ENCODE assay signal across 20 cellular contexts in the genomic region with DNA sequence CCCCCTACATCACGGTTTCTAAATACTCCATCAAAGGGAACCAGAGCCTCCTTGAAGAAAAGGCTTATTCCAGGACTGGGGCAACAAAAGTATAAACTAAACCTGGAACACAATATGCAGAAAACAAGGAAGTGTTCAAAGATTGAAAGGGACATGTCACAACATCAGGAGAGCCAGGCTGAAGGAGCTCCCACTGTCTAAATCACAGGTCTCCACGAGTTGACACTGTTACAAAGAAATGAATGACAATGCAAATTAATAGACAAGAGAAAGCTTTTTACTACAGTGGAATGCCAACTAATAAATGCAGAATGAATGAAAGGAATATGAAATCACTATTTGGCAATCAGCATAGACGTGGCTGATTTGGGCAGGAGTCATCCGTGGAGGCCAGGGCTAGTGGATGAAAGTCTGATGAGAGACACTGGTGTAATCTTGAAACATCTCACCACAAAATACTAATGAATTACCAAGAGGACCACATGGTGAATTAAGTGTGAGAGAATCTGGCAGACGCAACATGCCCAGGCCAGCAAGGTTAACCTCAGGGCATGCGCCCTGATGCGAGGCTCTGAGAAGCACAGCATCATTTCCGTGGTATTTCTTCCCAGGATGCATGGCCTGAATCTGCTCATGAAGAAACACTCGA.
DNase-seq lines count a peak whose midpoint lies in the region; ATAC-seq and TF ChIP-seq lines count a peak whose summit lies in the region.
"Had no signal": no experiment of that assay in that cellular context is flagged by ENCODE, and none has a peak within 500 bp of the region (broad histone marks: within the 10 kb centered on the region; RNA-seq: fewer than 3 reads in every experiment).

No MANE protein-coding gene starts in this region.

- DNase-seq in AG09309 (ENCODE audit: low read depth) = peak; percentile 67
- peak; percentile 58 for DNase-seq in IMR-90
- no peak for DNase-seq in mesendoderm
- no peak for DNase-seq in H4 (ENCODE audit: low spot score)
- DNase-seq in pons (ENCODE audit: low spot score) = no peak
- no peak for DNase-seq in effector memory CD8-positive, alpha-beta T cell
- DNase-seq: activated CD4-positive, alpha-beta T cell treated with anti-CD3 and anti-CD28 coated beads for 4 hours; activated CD8-positive, alpha-beta memory T cell treated with anti-CD3 and anti-CD28 coated beads, Interleukin-2, amount 50 U/mL, for 4 hours; activated gamma-delta T cell treated with Interleukin-2 at 50 U/mL for 16 hours; anterior cingulate cortex; Caco-2; head of caudate nucleus; kidney; NCI-H82 had no signal

- peak overlapping the region; percentile 23 for H2AFZ ChIP-seq in IMR-90 (replicated peaks; ENCODE audit: low read length, poor library complexity)

- H3K27ac ChIP-seq in IMR-90 (ENCODE audit: insufficient read depth, low read length) (no peak overlapping the region), cingulate gyrus (ENCODE audit: low read depth, low read length) (peak overlapping the region; percentile 23), mesendoderm (ENCODE audit: low read depth, low read length) (no peak overlapping the region)
- H3K27ac ChIP-seq: coronary artery had no signal

- H2BK20ac ChIP-seq in IMR-90 (ENCODE audit: low read depth, low read length) = no peak overlapping the region

- no peak overlapping the region for H3K4me3 Mint-ChIP-seq in effector memory CD8-positive, alpha-beta T cell
- H3K4me3 Mint-ChIP-seq: mesothelial cell of epicardium; stimulated activated naive CD8-positive, alpha-beta T cell treated with anti-CD3 and anti-CD28 coated beads, Interleukin-15, Interleukin-2, amounts not matched to agents 100 ng/mL and 50 ng/mL, for 24 hours had no signal

- H4K5ac ChIP-seq in IMR-90 (ENCODE audit: low read depth, low read length) (no peak overlapping the region), mesendoderm (ENCODE audit: low read length) (no peak overlapping the region)

- no peak overlapping the region for H3K14ac ChIP-seq in IMR-90 (replicated peaks; ENCODE audit: low read depth, low read length)

- H4K8ac ChIP-seq in IMR-90 (ENCODE audit: low read depth in 2 of 2, low read length in 2 of 2) (no peak overlapping the region), mesendoderm (ENCODE audit: low read depth, low read length) (peak overlapping the region; percentile 28)

- no peak overlapping the region for H2BK120ac ChIP-seq in IMR-90 (ENCODE audit: low read depth, low read length)
- H2BK120ac ChIP-seq in mesendoderm (ENCODE audit: low read depth, low read length) = no peak overlapping the region

- H3K4me1 ChIP-seq in IMR-90 (ENCODE audit: control insufficient read depth, insufficient read depth, low read length) = no peaks in the 10 kb centered on the region
- no peaks in the 10 kb centered on the region for H3K4me1 ChIP-seq in mesendoderm (ENCODE audit: control insufficient read depth, low read depth, low read length)
- H3K4me1 ChIP-seq: Caco-2 had no signal

- no peak overlapping the region for H3K9ac ChIP-seq in IMR-90 (ENCODE audit: low read depth, low read length)
- H3K9ac ChIP-seq in mesendoderm (ENCODE audit: low read length) = no peak overlapping the region

- H3K9me1 ChIP-seq in IMR-90 (ENCODE audit: insufficient read depth, low read length) = no peaks in the 10 kb centered on the region

- H3K4me2 ChIP-seq in IMR-90 (ENCODE audit: low read depth, low read length) = no peak overlapping the region
- H3K4me2 ChIP-seq in mesendoderm (ENCODE audit: low read length) = no peak overlapping the region

- 85% methylated on average over 3 of the region's 9 CpGs; no CpG with 5 or more reads in 1 of the 2 experiments for whole genome bisulfite sequencing in IMR-90 (ENCODE audit: extremely low coverage in 2 of 2, insufficient read length in 1 of 2), 2 experiments
- WGBS in mesendoderm (ENCODE audit: extremely low coverage, insufficient coverage, low lambda C conversion rate) = no CpG with 5 or more reads among the region's 9 CpGs

- peaks cover 3 to 9% of the 10 kb centered on the region in 2 donors for H3K27me3 Mint-ChIP-seq in effector memory CD8-positive, alpha-beta T cell

- H2BK5ac ChIP-seq in IMR-90 (ENCODE audit: low read depth, low read length, poor library complexity, severe bottlenecking) (no peak overlapping the region), mesendoderm (ENCODE audit: low read length) (no peak overlapping the region)

- TF ChIP-seq POLR2A in IMR-90 (IDR thresholded peaks at IDR 0.05; ENCODE audit: low read depth, low read length) = no peak

- H3K56ac ChIP-seq in IMR-90 (ENCODE audit: extremely low read depth, insufficient read depth, low read length) (no peak overlapping the region), mesendoderm (ENCODE audit: low read length) (no peak overlapping the region)

- intact Hi-C loops in IMR-90 (cut with micrococcal nuclease) = no loop called here

- no peak overlapping the region for H3K18ac ChIP-seq in IMR-90 (ENCODE audit: low read depth, low read length)
- no peak overlapping the region for H3K18ac ChIP-seq in mesendoderm (ENCODE audit: low read length)

- BruUV-seq in IMR-90 (replicated peaks; lab: Mats Ljungman, UMichigan) = no TSS peak

- H3K4ac ChIP-seq in IMR-90 (ENCODE audit: low read depth, low read length) (no peak overlapping the region), mesendoderm (ENCODE audit: low read depth, low read length) (no peak overlapping the region)

- no peak overlapping the region for H3K23ac ChIP-seq in IMR-90 (ENCODE audit: low read depth, low read length)
- no peak overlapping the region for H3K23ac ChIP-seq in mesendoderm (ENCODE audit: low read length)

- H3K36me3 Mint-ChIP-seq in effector memory CD8-positive, alpha-beta T cell (ENCODE audit: insufficient read depth) = peaks cover 6% of the 10 kb centered on the region
- H3K36me3 Mint-ChIP-seq: mesothelial cell of epicardium had no signal

- no peaks in the 10 kb centered on the region for H3K79me2 ChIP-seq in mesendoderm (ENCODE audit: control insufficient read depth, insufficient read depth, low read length)

- peaks cover 0 to 2% of the 10 kb centered on the region in 2 donors for H3K9me3 Mint-ChIP-seq in effector memory CD8-positive, alpha-beta T cell
- H3K9me3 Mint-ChIP-seq: mesothelial cell of epicardium; stimulated activated naive CD8-positive, alpha-beta T cell treated with anti-CD3 and anti-CD28 coated beads, Interleukin-15, Interleukin-2, amounts not matched to agents 100 ng/mL and 50 ng/mL, for 24 hours had no signal

- H3K36me3 ChIP-seq in IMR-90 (ENCODE audit: control insufficient read depth, insufficient read depth, low read length) (no peaks in the 10 kb centered on the region), mesendoderm (ENCODE audit: control insufficient read depth, insufficient read depth, low read length) (no peaks in the 10 kb centered on the region)

- TF ChIP-seq CTCF in AG09309 (IDR thresholded peaks at IDR 0.05; ENCODE audit: control insufficient read depth, insufficient read depth, low read depth, low read length, missing control alignments) (no peak), IMR-90 (conservative IDR thresholded peaks at IDR 0.05; ENCODE audit: low read depth, low read length) (no peak)

- H3K4me1 Mint-ChIP-seq in effector memory CD8-positive, alpha-beta T cell (ENCODE audit: low read depth in 2 of 2) = no peaks in the 10 kb centered on the region

- in situ Hi-C loops in IMR-90 (cut with MboI; ENCODE audit: low sequenced_read_pairs) = loop anchor here (10.0 kb wide), 1 partner anchor 61 kb away; no protein-coding TSS in a partner anchor

- no peak overlapping the region for H2BK15ac ChIP-seq in IMR-90 (ENCODE audit: low read depth, low read length)
- no peak overlapping the region for H2BK15ac ChIP-seq in mesendoderm (replicated peaks; ENCODE audit: low read depth)

- H2AK5ac ChIP-seq in IMR-90 (ENCODE audit: low read depth, low read length) = no peak overlapping the region
- H2AK5ac ChIP-seq in mesendoderm (ENCODE audit: low read length) = no peak overlapping the region

- H3K79me1 ChIP-seq in IMR-90 (ENCODE audit: low read depth in 1 of 2, low read length in 2 of 2) (no peaks in the 10 kb centered on the region), mesendoderm (ENCODE audit: low read length) (no peaks in the 10 kb centered on the region)

- peak; percentile 24; the same call in 1 of the 2 replicates for ATAC-seq in IMR-90 (ENCODE audit: low read depth)
- no peak for ATAC-seq in HG02852 (IDR thresholded peaks at IDR 0.05; ENCODE audit: unreplicated experiment)
- ATAC-seq in effector memory CD8-positive, alpha-beta T cell (replicated peaks) = no peak
- ATAC-seq: Panc1 had no signal

- H3K27me3 ChIP-seq in IMR-90 (ENCODE audit: control insufficient read depth, insufficient read depth, low read length) = no peaks in the 10 kb centered on the region
- H3K27me3 ChIP-seq in mesendoderm (ENCODE audit: insufficient read depth, low read length, poor library complexity) = no peaks in the 10 kb centered on the region

- no peak overlapping the region for H3K4me3 ChIP-seq in AG09309 (ENCODE audit: control insufficient read depth, low read depth, low read length)
- H3K4me3 ChIP-seq in IMR-90 (ENCODE audit: insufficient read depth, low read depth, low read length) = no peak overlapping the region
- H3K4me3 ChIP-seq in mesendoderm (ENCODE audit: low read length) = no peak overlapping the region
- H3K4me3 ChIP-seq: coronary artery had no signal

- H4K91ac ChIP-seq in IMR-90 (ENCODE audit: insufficient read depth, low read depth, low read length) = no peak overlapping the region

- H2AK9ac ChIP-seq in IMR-90 (replicated peaks; ENCODE audit: low read depth, low read length, poor library complexity) = no peak overlapping the region

- CTCF ChIA-PET in IMR-90 (lab: Yijun Ruan, JAX) = no interaction called here

- H4K20me1 ChIP-seq in IMR-90 (ENCODE audit: insufficient read depth, low read length) = no peaks in the 10 kb centered on the region

- H3K9me3 ChIP-seq in IMR-90 (ENCODE audit: control insufficient read depth, insufficient read depth, low read length) = no peaks in the 10 kb centered on the region
- H3K9me3 ChIP-seq: Caco-2 had no signal

- dilution Hi-C loops in IMR-90 (cut with HindIII; ENCODE audit: low sequenced_read_pairs, unreplicated experiment) = no loop called here

- no peak for TF ChIP-seq RAD21 in IMR-90 (IDR thresholded peaks at IDR 0.05; ENCODE audit: low read length)

- no peak overlapping the region for H3K27ac Mint-ChIP-seq in effector memory CD8-positive, alpha-beta T cell
- H3K27ac Mint-ChIP-seq: mesothelial cell of epicardium; stimulated activated naive CD8-positive, alpha-beta T cell treated with anti-CD3 and anti-CD28 coated beads, Interleukin-15, Interleukin-2, amounts not matched to agents 100 ng/mL and 50 ng/mL, for 24 hours had no signal

- POLR2A ChIA-PET in IMR-90 (lab: Charles Lee; ENCODE audit: unreplicated experiment) = no interaction called here

TF ChIP-seq in IMR-90, 13 proteins besides CTCF, POLR2A, EP300 and RAD21 (continues in another document):
- TF ChIP-seq CEBPB (IDR thresholded peaks at IDR 0.05; ENCODE audit: low read depth, low read length) = peak; percentile 67
- TF ChIP-seq FOS (IDR thresholded peaks at IDR 0.05; ENCODE audit: low read depth, low read length) = no peak
- 0 out of 2 replicates have a peak, but pooled peaks have one; percentile 34 for TF ChIP-seq NFE2L2 (IDR thresholded peaks at IDR 0.05; ENCODE audit: low read depth, low read length)

Comparison
In these comparisons a context has a peak if more than half of its experiments do, and no peak if none do; other contexts are left out.
1. DNase-seq: peak in AG09309 (single experiment) and IMR-90 (single experiment); none in mesendoderm (single experiment), H4 (single experiment), pons (single experiment) and effector memory CD8-positive, alpha-beta T cell (0 of 3).